16 cellular contexts compared by ENCODE assay signal in the genomic region with DNA sequence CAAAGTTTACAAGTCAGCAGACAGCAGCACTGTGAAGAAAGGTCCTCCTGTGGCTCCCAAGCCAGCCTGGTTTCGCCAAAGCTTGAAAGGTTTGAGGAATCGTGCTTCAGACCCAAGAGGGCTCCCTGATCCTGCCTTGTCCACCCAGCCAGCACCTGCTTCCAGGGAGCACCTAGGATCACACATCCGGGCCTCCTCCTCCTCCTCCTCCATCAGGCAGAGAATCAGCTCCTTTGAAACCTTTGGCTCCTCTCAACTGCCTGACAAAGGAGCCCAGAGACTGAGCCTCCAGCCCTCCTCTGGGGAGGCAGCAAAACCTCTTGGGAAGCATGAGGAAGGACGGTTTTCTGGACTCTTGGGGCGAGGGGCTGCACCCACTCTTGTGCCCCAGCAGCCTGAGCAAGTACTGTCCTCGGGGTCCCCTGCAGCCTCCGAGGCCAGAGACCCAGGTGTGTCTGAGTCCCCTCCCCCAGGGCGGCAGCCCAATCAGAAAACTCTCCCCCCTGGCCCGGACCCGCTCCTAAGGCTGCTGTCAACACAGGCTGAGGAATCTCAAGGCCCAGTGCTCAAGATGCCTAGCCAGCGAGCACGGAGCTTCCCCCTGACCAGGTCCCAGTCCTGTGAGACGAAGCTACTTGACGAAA. TPM values are rescaled to one million over a fixed set of nuclear protein-coding genes. Genes with fewer than 3 reads are reported as not detected.
DNase-seq lines count a peak whose midpoint lies in the region; ATAC-seq and TF ChIP-seq lines count a peak whose summit lies in the region.
"Had no signal": no experiment of that assay in that cellular context is flagged by ENCODE, and none has a peak within 500 bp of the region (broad histone marks: within the 10 kb centered on the region; RNA-seq: fewer than 3 reads in every experiment).

No MANE protein-coding gene starts in this region.

- H3K36me3 Mint-ChIP-seq in CD14-positive monocyte, result peaks cover 57 to 68% of the 10 kb centered on the region in 2 donors
- H3K36me3 Mint-ChIP-seq in activated T-helper 17 cell treated with anti-CD3 and anti-CD28 coated beads, Interleukin-2, amount 50 U/mL, for 72 hours (ENCODE audit: low read depth), result peaks cover 100% of the 10 kb centered on the region
- peaks cover 43% of the 10 kb centered on the region for H3K36me3 Mint-ChIP-seq in natural killer cell

- H3K27me3 Mint-ChIP-seq in CD14-positive monocyte (ENCODE audit: low read depth in 3 of 3) (peaks cover 0 to 6% (median 2%) of the 10 kb centered on the region in 3 donors), natural killer cell (ENCODE audit: low read depth in 2 of 2) (no peaks in the 10 kb centered on the region)
- no peaks in the 10 kb centered on the region for H3K27me3 Mint-ChIP-seq in activated T-helper 17 cell treated with anti-CD3 and anti-CD28 coated beads, Interleukin-2, amount 50 U/mL, for 72 hours

- H3K9me3 Mint-ChIP-seq in CD14-positive monocyte (no peaks in the 10 kb centered on the region), natural killer cell (no peaks in the 10 kb centered on the region)
- no peaks in the 10 kb centered on the region for H3K9me3 Mint-ChIP-seq in activated T-helper 17 cell treated with anti-CD3 and anti-CD28 coated beads, Interleukin-2, amount 50 U/mL, for 72 hours
- H3K9me3 Mint-ChIP-seq: endodermal cell had no signal

- DNase-seq in CD14-positive monocyte (ENCODE audit: low spot score) (no peak), natural killer cell (no peak), A172 (ENCODE audit: low spot score) (no peak), Ammon's horn (ENCODE audit: low spot score) (no peak)
- DNase-seq in stimulated activated CD4-positive, alpha-beta T cell treated with anti-CD3 and anti-CD28 coated beads, Interleukin-2, amount 100 ng/mL, for 48 hours, result no peak
- DNase-seq: anterior cingulate cortex, endodermal cell, glutamatergic neuron, left cardiac atrium, NCI-H1436, NCI-H69, nucleus accumbens, SIG-M5 had no signal

- intact Hi-C loops in CD14-positive monocyte (cut with micrococcal nuclease), result loop anchor here in 1 of 2 donors (5.0 to 10.0 kb wide), 3 partner anchors 33 to 1325 kb away; partner anchors contain the start of genes BCL2A1 and TLNRD1
- intact Hi-C loops in natural killer cell (cut with micrococcal nuclease), result loop anchor here (2.0 kb wide), 1 partner anchor 25 kb away; the partner anchor contains the start of gene STARD5

- H3K4me1 Mint-ChIP-seq in CD14-positive monocyte (peaks cover 99% of the 10 kb centered on the region), natural killer cell (peaks cover 100% of the 10 kb centered on the region in 2 donors)
- peaks cover 60% of the 10 kb centered on the region for H3K4me1 Mint-ChIP-seq in activated T-helper 17 cell treated with anti-CD3 and anti-CD28 coated beads, Interleukin-2, amount 50 U/mL, for 72 hours

- TF ChIP-seq CTCF in CD14-positive monocyte (IDR thresholded peaks at IDR 0.05) (no peak), GM12875 (IDR thresholded peaks at IDR 0.05; ENCODE audit: borderline replicate concordance, insufficient read depth, low read depth, low read length) (no peak), natural killer cell (IDR thresholded peaks at IDR 0.05) (no peak)

- ATAC-seq in activated T-helper 17 cell treated with anti-CD3 and anti-CD28 coated beads, Interleukin-2, amount 50 U/mL, for 72 hours (replicated peaks), result no peak
- no peak for ATAC-seq in natural killer cell
- ATAC-seq in GM18873 (IDR thresholded peaks at IDR 0.05; ENCODE audit: low FRiP score, unreplicated experiment), result no peak
- ATAC-seq: left cardiac atrium had no signal

- H3K27ac Mint-ChIP-seq in CD14-positive monocyte, result peak overlapping the region; percentile 98 to 99 (median 99)
- H3K27ac Mint-ChIP-seq in activated T-helper 17 cell treated with anti-CD3 and anti-CD28 coated beads, Interleukin-2, amount 50 U/mL, for 72 hours, result peak overlapping the region; percentile 97
- peak overlapping the region; percentile 97 to 98 for H3K27ac Mint-ChIP-seq in natural killer cell
- H3K27ac Mint-ChIP-seq: endodermal cell had no signal

- H3K4me3 Mint-ChIP-seq in CD14-positive monocyte (peak overlapping the region; percentile 97 to 99), natural killer cell (peak overlapping the region; percentile 99)
- H3K4me3 Mint-ChIP-seq in activated T-helper 17 cell treated with anti-CD3 and anti-CD28 coated beads, Interleukin-2, amount 50 U/mL, for 72 hours, result peak overlapping the region; percentile 99
- H3K4me3 Mint-ChIP-seq: endodermal cell had no signal

- peak overlapping the region; percentile 65 for H3K4me3 ChIP-seq in GM12875 (ENCODE audit: low read depth, low read length)

RNA-seq across cellular contexts. Expression of gene STARD5, which starts 24.2 kb away (rescaled TPM):
- 1 to 10 TPM; 1.5 to 2.5 TPM for polyA plus RNA-seq in CD14-positive monocyte
- 1 to 10 TPM; 5.9 to 8.8 TPM for total RNA-seq in activated T-helper 17 cell treated with anti-CD3 and anti-CD28 coated beads, Interleukin-2, amount 50 U/mL, for 72 hours
- total RNA-seq in natural killer cell, result 1 to 10 TPM; 4.7 to 6.6 (median 6.3) TPM
- 0.86 and 1.7 TPM in 2 replicates for total RNA-seq in A172 (2014; rRNA removed; shearing (Covaris generic))
